Comparison of ENCODE assay signal across 20 cellular contexts in genomic region chr22:29722151-29722550, GRCh38. TPM values are rescaled to one million over a fixed set of nuclear protein-coding genes. Genes with fewer than 3 reads are reported as not detected.
"Had no signal": no experiment of that assay in that cellular context is flagged by ENCODE, and none has a peak within 500 bp of the region (broad histone marks: within the 10 kb centered on the region; RNA-seq: fewer than 3 reads in every experiment).

No MANE protein-coding gene starts in this region.

- DNase-seq: activated CD4-positive, alpha-beta T cell treated with anti-CD3 and anti-CD28 coated beads, Interleukin-2, amount 10 ng/mL, durations not matched to agents 7 days and 5 days; activated CD8-positive, alpha-beta memory T cell treated with anti-CD3 and anti-CD28 coated beads for 24 hours; activated naive CD8-positive, alpha-beta T cell treated with anti-CD3 and anti-CD28 coated beads, Interleukin-2, amount 10 ng/mL, durations not matched to agents 7 days and 5 days; anterior cingulate cortex; foreskin melanocyte; islet precursor cell; left ventricle myocardium inferior; mucosa of descending colon; naive thymus-derived CD4-positive, alpha-beta T cell; stimulated activated CD4-positive, alpha-beta T cell treated with anti-CD3 and anti-CD28 coated beads, Interleukin-12 subunit alpha, Interleukin-12 subunit beta, amount 100 ng/mL, for 4 hours; stimulated activated CD4-positive, alpha-beta T cell treated with anti-CD3 and anti-CD28 coated beads, Interleukin-2, amount 100 ng/mL, for 24 hours; stomach; testis; upper lobe of left lung had no signal

- ATAC-seq: mucosa of descending colon; naive thymus-derived CD4-positive, alpha-beta T cell had no signal

- H3K9me3 ChIP-seq: left ventricle myocardium inferior, mucosa of descending colon, stomach, testis, upper lobe of left lung had no signal

- H3K36me3 ChIP-seq: left ventricle myocardium inferior, stomach, upper lobe of left lung had no signal

- H3K4me1 ChIP-seq: parathyroid adenoma had no signal

- H3K27ac ChIP-seq: epithelial cell of prostate, left ventricle myocardium inferior, parathyroid adenoma, stomach, testis, upper lobe of left lung had no signal

- H3K4me3 ChIP-seq: left ventricle myocardium inferior, mucosa of descending colon, stomach, testis, upper lobe of left lung had no signal

RNA-seq across cellular contexts. Expression of gene CABP7, which starts 2.3 kb away (rescaled TPM):
- total RNA-seq: activated T-helper 1 cell treated with anti-CD3 and anti-CD28 coated beads, Interleukin-12 subunit alpha, Interleukin-12 subunit beta, Interleukin-2, Interleukin-4 antibody, amounts not matched to agents 30 ng/mL and 10 ng/mL and 1 ng/mL, durations not matched to agents 14 hours and 24 hours and 36 hours; chondrocyte; dermis microvascular lymphatic vessel endothelial cell; fibroblast of lung; left ventricle myocardium inferior; stomach had no signal
- polyA plus RNA-seq: fibroblast of lung had no signal
